Comparison of ENCODE assay signal across 2 cellular contexts in the genomic region with DNA sequence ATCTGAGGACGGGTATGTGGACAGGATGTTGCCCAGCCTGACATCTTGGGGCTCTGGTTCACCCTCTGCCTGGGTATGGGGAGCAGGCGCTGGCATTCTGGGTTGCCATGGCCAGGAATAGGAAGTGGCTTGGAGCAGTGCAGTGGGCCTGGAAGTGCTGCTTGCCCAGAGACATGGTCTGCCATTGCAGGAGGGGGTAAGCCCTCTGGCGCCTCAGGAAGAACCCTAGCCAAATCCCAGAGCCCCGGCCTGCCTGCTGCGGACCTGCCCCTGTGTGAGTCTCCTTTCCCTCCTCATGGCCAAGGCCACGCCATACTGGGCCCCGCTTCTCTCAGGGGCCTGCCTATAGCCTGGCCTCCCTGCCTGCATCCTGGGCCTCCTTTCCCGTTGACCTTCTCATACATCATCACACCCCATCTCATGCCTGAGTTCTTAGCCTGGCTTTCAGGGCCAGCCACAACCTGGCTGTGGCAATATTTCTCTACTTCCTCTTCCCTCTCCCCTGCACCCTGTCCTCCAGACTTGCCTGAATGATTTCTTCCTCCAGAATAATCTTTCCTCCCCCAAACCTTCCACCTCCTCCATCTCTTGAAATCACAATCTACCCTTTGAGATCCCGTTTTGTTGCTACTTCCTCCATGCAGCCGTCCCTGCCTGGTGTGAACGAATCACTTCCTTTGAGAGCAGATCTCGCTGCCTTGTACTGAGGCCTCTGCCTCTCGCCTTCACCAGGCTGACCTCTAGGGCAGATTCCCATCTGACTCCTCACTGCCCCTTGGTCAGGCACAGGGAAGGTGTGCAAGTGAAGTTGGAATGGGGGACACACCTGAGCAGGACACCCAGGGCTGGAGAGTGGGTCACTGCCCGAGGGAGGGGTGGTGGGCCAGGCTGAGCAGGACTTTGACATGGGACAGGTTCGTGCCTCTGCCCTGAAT.
TF ChIP-seq lines count a peak whose summit lies in the region.

No MANE protein-coding gene starts in this region.

TF ChIP-seq in SK-N-SH, 30 proteins besides CTCF, POLR2A, EP300 and RAD21 (continued from another document):
- TF ChIP-seq EZH2phosphoT487 (IDR thresholded peaks at IDR 0.05; ENCODE audit: borderline replicate concordance, low read depth) (no peak), RXRA (IDR thresholded peaks at IDR 0.05; ENCODE audit: borderline replicate concordance, low read depth) (no peak), NFIC (IDR thresholded peaks at IDR 0.05; ENCODE audit: borderline replicate concordance) (no peak), SMC3 (IDR thresholded peaks at IDR 0.05; ENCODE audit: low read depth, low read length) (no peak)
- TF ChIP-seq, protein P1, sequence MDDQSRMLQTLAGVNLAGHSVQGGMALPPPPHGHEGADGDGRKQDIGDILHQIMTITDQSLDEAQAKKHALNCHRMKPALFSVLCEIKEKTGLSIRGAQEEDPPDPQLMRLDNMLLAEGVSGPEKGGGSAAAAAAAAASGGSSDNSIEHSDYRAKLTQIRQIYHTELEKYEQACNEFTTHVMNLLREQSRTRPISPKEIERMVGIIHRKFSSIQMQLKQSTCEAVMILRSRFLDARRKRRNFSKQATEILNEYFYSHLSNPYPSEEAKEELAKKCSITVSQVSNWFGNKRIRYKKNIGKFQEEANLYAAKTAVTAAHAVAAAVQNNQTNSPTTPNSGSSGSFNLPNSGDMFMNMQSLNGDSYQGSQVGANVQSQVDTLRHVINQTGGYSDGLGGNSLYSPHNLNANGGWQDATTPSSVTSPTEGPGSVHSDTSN (IDR thresholded peaks at IDR 0.05) = no peak

TF ChIP-seq in SK-N-SH treated with all-trans-retinoic acid at 6 μM for 48 hours, 23 proteins besides CTCF, POLR2A, EP300 and RAD21 (continued from another document):
- TF ChIP-seq, protein P2, sequence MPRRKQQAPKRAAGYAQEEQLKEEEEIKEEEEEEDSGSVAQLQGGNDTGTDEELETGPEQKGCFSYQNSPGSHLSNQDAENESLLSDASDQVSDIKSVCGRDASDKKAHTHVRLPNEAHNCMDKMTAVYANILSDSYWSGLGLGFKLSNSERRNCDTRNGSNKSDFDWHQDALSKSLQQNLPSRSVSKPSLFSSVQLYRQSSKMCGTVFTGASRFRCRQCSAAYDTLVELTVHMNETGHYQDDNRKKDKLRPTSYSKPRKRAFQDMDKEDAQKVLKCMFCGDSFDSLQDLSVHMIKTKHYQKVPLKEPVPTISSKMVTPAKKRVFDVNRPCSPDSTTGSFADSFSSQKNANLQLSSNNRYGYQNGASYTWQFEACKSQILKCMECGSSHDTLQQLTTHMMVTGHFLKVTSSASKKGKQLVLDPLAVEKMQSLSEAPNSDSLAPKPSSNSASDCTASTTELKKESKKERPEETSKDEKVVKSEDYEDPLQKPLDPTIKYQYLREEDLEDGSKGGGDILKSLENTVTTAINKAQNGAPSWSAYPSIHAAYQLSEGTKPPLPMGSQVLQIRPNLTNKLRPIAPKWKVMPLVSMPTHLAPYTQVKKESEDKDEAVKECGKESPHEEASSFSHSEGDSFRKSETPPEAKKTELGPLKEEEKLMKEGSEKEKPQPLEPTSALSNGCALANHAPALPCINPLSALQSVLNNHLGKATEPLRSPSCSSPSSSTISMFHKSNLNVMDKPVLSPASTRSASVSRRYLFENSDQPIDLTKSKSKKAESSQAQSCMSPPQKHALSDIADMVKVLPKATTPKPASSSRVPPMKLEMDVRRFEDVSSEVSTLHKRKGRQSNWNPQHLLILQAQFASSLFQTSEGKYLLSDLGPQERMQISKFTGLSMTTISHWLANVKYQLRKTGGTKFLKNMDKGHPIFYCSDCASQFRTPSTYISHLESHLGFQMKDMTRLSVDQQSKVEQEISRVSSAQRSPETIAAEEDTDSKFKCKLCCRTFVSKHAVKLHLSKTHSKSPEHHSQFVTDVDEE (CRISPR knock-in tag; IDR thresholded peaks at IDR 0.05) = no peak
- no peak for TF ChIP-seq TCF4 (CRISPR knock-in tag; IDR thresholded peaks at IDR 0.05; ENCODE audit: borderline replicate concordance)
